Comparison of ENCODE assay signal across 21 cellular contexts in the genomic region with DNA sequence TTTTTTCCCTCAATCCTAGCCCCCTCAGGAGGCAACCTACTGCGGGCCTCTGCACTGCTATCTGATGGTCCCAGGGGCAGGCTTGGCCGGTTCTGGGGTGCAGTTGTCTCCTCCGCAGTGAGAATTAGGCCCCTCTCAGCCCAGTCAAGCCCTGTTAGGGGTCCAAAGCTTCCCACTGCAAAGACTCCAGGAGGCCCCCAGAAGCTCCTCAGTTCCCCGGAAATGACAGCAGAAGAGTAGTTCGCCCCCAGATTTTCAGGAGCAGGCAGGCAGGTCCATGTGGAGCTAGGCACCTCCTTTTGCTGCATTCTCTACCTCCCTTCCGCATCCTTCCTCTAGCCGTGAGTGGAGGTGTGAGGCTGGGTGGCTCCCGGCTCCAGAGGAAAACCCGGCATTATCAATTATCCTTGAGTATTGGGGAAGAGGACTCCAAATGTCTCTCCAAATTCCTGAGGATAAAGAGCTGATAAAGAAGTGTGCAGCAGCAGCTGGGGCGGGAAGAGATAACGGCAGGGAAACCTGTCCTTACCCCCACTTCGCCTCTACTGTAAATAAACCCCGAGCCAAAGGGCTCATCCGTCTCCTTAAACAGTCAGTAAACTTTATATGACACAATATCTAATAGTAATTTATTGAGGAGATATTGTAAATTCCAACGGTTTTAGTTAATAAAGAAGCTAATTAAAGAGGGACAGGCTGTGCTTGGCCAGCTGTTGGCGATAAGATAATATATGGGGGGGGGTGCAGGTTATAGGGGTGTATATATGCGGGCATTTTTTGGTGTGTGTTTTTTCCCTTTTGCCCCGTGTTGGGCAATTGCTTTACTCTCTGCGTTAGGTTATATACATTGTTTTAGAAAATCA. TPM values are rescaled to one million over a fixed set of nuclear protein-coding genes. Genes with fewer than 3 reads are reported as not detected.
DNase-seq lines count a peak whose midpoint lies in the region; ATAC-seq, FAIRE-seq and TF ChIP-seq lines count a peak whose summit lies in the region.
"Had no signal": no experiment of that assay in that cellular context is flagged by ENCODE, and none has a peak within 500 bp of the region (broad histone marks: within the 10 kb centered on the region; RNA-seq: fewer than 3 reads in every experiment).

No MANE protein-coding gene starts in this region.

- H3K27me3 Mint-ChIP-seq in memory B cell = peaks cover 37% of the 10 kb centered on the region

- H3K4me1 Mint-ChIP-seq in memory B cell = peaks cover 15% of the 10 kb centered on the region
- H3K4me1 Mint-ChIP-seq: brain had no signal

- DNase-seq in HepG2 (ENCODE audit: low spot score) = no peak
- DNase-seq in right lobe of liver = no peak
- no peak for DNase-seq in PC-9
- no peak for DNase-seq in memory B cell (ENCODE audit: low spot score in 2 of 2)
- DNase-seq in KBM-7 = no peak
- DNase-seq in transverse colon = no peak
- DNase-seq: activated CD4-positive, alpha-beta T cell treated with anti-CD3 and anti-CD28 coated beads for 4 hours; activated naive CD8-positive, alpha-beta T cell treated with anti-CD3 and anti-CD28 coated beads, Interleukin-2, amount 50 U/mL, for 24 hours; HFFc6; left colon; NCI-H510A treated with DMSO at 0.1 percent for 48 hours; posterior cingulate gyrus; RPMI8226 had no signal

- H3K4me3 Mint-ChIP-seq in memory B cell = no peak overlapping the region
- H3K4me3 Mint-ChIP-seq: activated naive CD8-positive, alpha-beta T cell treated with anti-CD3 and anti-CD28 coated beads, Interleukin-2, amount 50 U/mL, for 24 hours; brain; HFFc6; mesothelial cell of epicardium had no signal

- H3K27ac Mint-ChIP-seq in memory B cell = peak overlapping the region; percentile 73
- H3K27ac Mint-ChIP-seq: brain, HFFc6, mesothelial cell of epicardium had no signal

- BruUV-seq in HepG2 (replicated peaks; lab: Mats Ljungman, UMichigan) (no TSS peak), PC-9 (replicated peaks; lab: Mats Ljungman, UMichigan) (no TSS peak)

- in situ Hi-C loops in HepG2 (cut with HindIII; ENCODE audit: extremely low pct_ligation_motif_present, low pct_unique_long_range_greater_than_20kb) = no loop called here
- in situ Hi-C loops in KBM-7 (cut with MboI; ENCODE audit: low pct_unique_long_range_greater_than_20kb, low sequenced_read_pairs) = no loop called here
- in situ Hi-C loops in transverse colon (cut with MboI; ENCODE audit: low pct_ligation_motif_present in 1 of 4, low pct_unique_long_range_greater_than_20kb in 1 of 4, low sequenced_read_pairs in 3 of 4) = no loop called here

- H3K27me3 ChIP-seq in HepG2 (ENCODE audit: control insufficient read depth in 1 of 2, insufficient read depth in 2 of 2, low read length in 2 of 2) = peaks cover 26 to 94% of the 10 kb centered on the region in 2 experiments
- H3K27me3 ChIP-seq in right lobe of liver = peaks cover 15 to 70% of the 10 kb centered on the region in 2 donors
- no peaks in the 10 kb centered on the region for H3K27me3 ChIP-seq in PC-9 (ENCODE audit: insufficient read depth, low read depth)
- peaks cover 100% of the 10 kb centered on the region for H3K27me3 ChIP-seq in transverse colon

- WGBS in HepG2 (ENCODE audit: low lambda C conversion rate) = 22% methylated on average over 17 of the region's 19 CpGs
- 4% methylated on average over 19 of the region's 19 CpGs for WGBS in right lobe of liver (ENCODE audit: insufficient coverage, low coverage, low lambda C conversion rate, missing lambda C conversion rate)
- WGBS in transverse colon (ENCODE audit: low coverage in 1 of 2), 2 donors = 6 to 12% methylated on average over 11 to 17 of the region's 19 CpGs

- H3K36me3 ChIP-seq in HepG2 (replicated peaks in 1 of 2; ENCODE audit: control insufficient read depth in 1 of 2, insufficient read depth in 2 of 2, low read length in 2 of 2) (no peaks in the 10 kb centered on the region), right lobe of liver (no peaks in the 10 kb centered on the region), PC-9 (ENCODE audit: low read depth) (no peaks in the 10 kb centered on the region), transverse colon (no peaks in the 10 kb centered on the region)
- H3K36me3 ChIP-seq: tibial nerve had no signal

- no peaks in the 10 kb centered on the region for H3K9me3 ChIP-seq in HepG2 (ENCODE audit: low read length)
- no peaks in the 10 kb centered on the region for H3K9me3 ChIP-seq in right lobe of liver
- no peaks in the 10 kb centered on the region for H3K9me3 ChIP-seq in PC-9 (ENCODE audit: insufficient read depth, low read depth)
- H3K9me3 ChIP-seq in transverse colon = no peaks in the 10 kb centered on the region
- H3K9me3 ChIP-seq: tibial nerve had no signal

- H4K20me1 ChIP-seq in HepG2 (ENCODE audit: insufficient read depth, low read length) (peaks cover 5% of the 10 kb centered on the region; the same call in 1 of the 2 replicates), PC-9 (ENCODE audit: insufficient read depth) (no peaks in the 10 kb centered on the region)

- no peak for TF ChIP-seq POLR2A in HepG2 (IDR thresholded peaks at IDR 0.05; ENCODE audit: insufficient read depth in 1 of 2, low read depth in 2 of 2, low read length in 2 of 2)
- no peak for TF ChIP-seq POLR2A in right lobe of liver (IDR thresholded peaks at IDR 0.05)
- no peak for TF ChIP-seq POLR2A in transverse colon (IDR thresholded peaks at IDR 0.05)

- H3K4me1 ChIP-seq in HepG2 (ENCODE audit: insufficient read depth, low read length) (peaks cover 27% of the 10 kb centered on the region), right lobe of liver (peaks cover 0 to 3% (median 0%) of the 10 kb centered on the region in 4 donors), PC-9 (replicated peaks; ENCODE audit: insufficient read depth) (peaks cover 15% of the 10 kb centered on the region), transverse colon (peaks cover 0 to 3% (median 0%) of the 10 kb centered on the region in 4 donors)

- TF ChIP-seq EP300 in HepG2 (IDR thresholded peaks at IDR 0.05; ENCODE audit: low read depth in 2 of 2, low read length in 2 of 2) = no peak
- no peak for TF ChIP-seq EP300 in HepG2 (CRISPR knock-in tag; IDR thresholded peaks at IDR 0.05; ENCODE audit: borderline replicate concordance)
- TF ChIP-seq EP300 in transverse colon (IDR thresholded peaks at IDR 0.05; ENCODE audit: low read depth) = no peak

- POLR2A ChIA-PET in HepG2 (lab: Yijun Ruan, JAX) (no interaction called here), PC-9 (lab: Charles Lee; ENCODE audit: unreplicated experiment) (no interaction called here)

- H3K9ac ChIP-seq in HepG2 (ENCODE audit: insufficient read depth, low read depth, low read length) = no peak overlapping the region

- H3K9me3 Mint-ChIP-seq in memory B cell = peaks cover 4% of the 10 kb centered on the region
- H3K9me3 Mint-ChIP-seq: activated naive CD8-positive, alpha-beta T cell treated with anti-CD3 and anti-CD28 coated beads, Interleukin-2, amount 50 U/mL, for 24 hours; HFFc6; mesothelial cell of epicardium; stimulated activated naive CD8-positive, alpha-beta T cell treated with anti-CD3 and anti-CD28 coated beads, Interleukin-15, Interleukin-2, amounts not matched to agents 100 ng/mL and 50 ng/mL, for 24 hours had no signal

- H3K27ac ChIP-seq in HepG2 (ENCODE audit: extremely low read length, insufficient read depth, low read length) (no peak overlapping the region), right lobe of liver (no peak overlapping the region), PC-9 (no peak overlapping the region), transverse colon (no peak overlapping the region)
- H3K27ac ChIP-seq: tibial nerve had no signal

- ATAC-seq in HepG2 = no peak
- ATAC-seq in right lobe of liver = no peak
- no peak for ATAC-seq in memory B cell (ENCODE audit: low read depth)
- ATAC-seq in HG02678 (IDR thresholded peaks at IDR 0.05; ENCODE audit: unreplicated experiment) = no peak
- ATAC-seq: activated naive CD8-positive, alpha-beta T cell treated with anti-CD3 and anti-CD28 coated beads, Interleukin-2, amount 50 U/mL, for 24 hours; left colon had no signal

- peaks cover 3% of the 10 kb centered on the region for H3K36me3 Mint-ChIP-seq in memory B cell
- H3K36me3 Mint-ChIP-seq: brain, mesothelial cell of epicardium had no signal

- H3K79me2 ChIP-seq in HepG2 (ENCODE audit: insufficient read depth, low read length) = no peaks in the 10 kb centered on the region
- H3K79me2 ChIP-seq in PC-9 (ENCODE audit: low read depth) = no peaks in the 10 kb centered on the region

- H3K4me2 ChIP-seq in HepG2 (ENCODE audit: low read depth, low read length) (no peak overlapping the region), PC-9 (peak overlapping the region; percentile 83)

- H3K9me2 ChIP-seq in PC-9 (ENCODE audit: insufficient read depth) = no peaks in the 10 kb centered on the region

- intact Hi-C loops in HepG2 (cut with micrococcal nuclease; ENCODE audit: unreplicated experiment) (no loop called here), right lobe of liver (cut with DNase I) (no loop called here), PC-9 (cut with micrococcal nuclease; ENCODE audit: unreplicated experiment) (loop anchor here (1.0 to 5.0 kb wide), 4 partner anchors 87 to 207 kb away; no protein-coding TSS in a partner anchor), transverse colon (cut with DNase I; ENCODE audit: low total_unique reads) (no loop called here)

- H3K4me3 ChIP-seq in HepG2 (replicated peaks in 1 of 3; ENCODE audit: insufficient read depth in 1 of 3, low read depth in 2 of 3, low read length in 3 of 3) = no peak overlapping the region
- H3K4me3 ChIP-seq in right lobe of liver = no peak overlapping the region
- peak overlapping the region; percentile 54 for H3K4me3 ChIP-seq in PC-9
- H3K4me3 ChIP-seq in transverse colon = no peak overlapping the region

- no peak for FAIRE-seq in HepG2 (lab: Jason Lieb, UNC)
- FAIRE-seq: TTC549 had no signal

- H2AFZ ChIP-seq in HepG2 (ENCODE audit: low read length) = no peak overlapping the region
- H2AFZ ChIP-seq in PC-9 = no peak overlapping the region

- TF ChIP-seq CTCF in HepG2 (CRISPR knock-in tag; IDR thresholded peaks at IDR 0.05) = no peak
- no peak for TF ChIP-seq CTCF in right lobe of liver (IDR thresholded peaks at IDR 0.05)
- TF ChIP-seq CTCF in PC-9 (conservative IDR thresholded peaks at IDR 0.05) = no peak
- TF ChIP-seq CTCF in transverse colon (IDR thresholded peaks at IDR 0.05) = no peak

- CTCF ChIA-PET in HepG2 (lab: Yijun Ruan, JAX; ENCODE audit: low intra/inter-chr PET ratio, low total read pairs) (no interaction called here), PC-9 (lab: Charles Lee) (interaction anchor here (0.6 kb wide), 1 partner anchor 150 kb away, joined by 9 read pairs; no protein-coding TSS in a partner anchor)

- peaks cover 14% of the 10 kb centered on the region; the same call in 1 of the 2 replicates for H3F3A ChIP-seq in PC-9 (ENCODE audit: insufficient read depth, low read depth)

- TF ChIP-seq RAD21 in HepG2 (CRISPR knock-in tag; IDR thresholded peaks at IDR 0.05) = no peak

RNA-seq across cellular contexts. Expression of gene HOXC12, which starts 0.6 kb away (rescaled TPM):
- not detected in 2 replicates for total RNA-seq in HepG2 (2016; rRNA removed; fragmentation: Illumina TruSeq; extraction: Trizol)
- total RNA-seq in HepG2 (2016; cell fraction: cytosol; rRNA removed; fragmentation: Illumina TruSeq; extraction: Trizol; ENCODE audit: low read depth) = not detected in 2 replicates
- not detected in 2 replicates for total RNA-seq in HepG2 (2016; cell fraction: insoluble cytoplasmic fraction; rRNA removed; fragmentation: Illumina TruSeq; extraction: Trizol)
- total RNA-seq in HepG2 (2016; cell fraction: membrane; rRNA removed; fragmentation: Illumina TruSeq; extraction: Trizol) = not detected in 2 replicates
- not detected in 2 replicates for total RNA-seq in HepG2 (2016; cell fraction: nucleus; rRNA removed; fragmentation: Illumina TruSeq; extraction: Trizol)
- not detected in 2 replicates for polyA plus RNA-seq in HepG2 (2011; rRNA removed)
- polyA plus RNA-seq in HepG2 (2011; cell fraction: cytosol; rRNA removed) = not detected in 2 replicates
- polyA plus RNA-seq in HepG2 (2011; cell fraction: nucleus; rRNA removed) = not detected in 2 replicates
- polyA plus RNA-seq in HepG2 (2012) = not detected in 2 replicates
- polyA plus RNA-seq in HepG2 (2016; cell fraction: cytosol; fragmentation: Illumina TruSeq; extraction: Trizol; ENCODE audit: low read depth) = not detected in 2 replicates
- not detected in 2 replicates for polyA plus RNA-seq in HepG2 (2016; cell fraction: insoluble cytoplasmic fraction; fragmentation: Illumina TruSeq; extraction: Trizol; ENCODE audit: low read depth)
- polyA plus RNA-seq in HepG2 (2016; cell fraction: membrane; fragmentation: Illumina TruSeq; extraction: Trizol; ENCODE audit: low read depth) = not detected in 2 replicates
- polyA plus RNA-seq in HepG2 (2016; cell fraction: nucleus; fragmentation: Illumina TruSeq; extraction: Trizol; ENCODE audit: insufficient read depth, low read depth) = not detected in 2 replicates
- polyA minus RNA-seq in HepG2 (2011; rRNA and poly(A)+ RNA removed; ENCODE audit: low replicate concordance) = not detected in 2 replicates
- polyA minus RNA-seq in HepG2 (2011; cell fraction: cytosol; rRNA and poly(A)+ RNA removed) = not detected in 2 replicates
- polyA minus RNA-seq in HepG2 (2011; cell fraction: nucleus; rRNA and poly(A)+ RNA removed) = not detected in 2 replicates
- total RNA-seq in right lobe of liver = not detected
- total RNA-seq in PC-9 (2021) = 0.24 and 0.28 TPM in 2 replicates
- total RNA-seq in transverse colon = not detected
- total RNA-seq: HFFc6, left colon, mesothelial cell of epicardium, skeletal muscle tissue had no signal
- polyA plus RNA-seq: neural cell had no signal

RNA-seq across cellular contexts. Expression of gene HOXC13, which starts 15.4 kb away (rescaled TPM):
- total RNA-seq in HepG2 (2016; rRNA removed; fragmentation: Illumina TruSeq; extraction: Trizol) (0.07 TPM in 2 replicates), right lobe of liver (not detected), PC-9 (2021) (1.5 and 1.8 TPM in 2 replicates), transverse colon (not detected)
- total RNA-seq in HepG2 (2016; cell fraction: cytosol; rRNA removed; fragmentation: Illumina TruSeq; extraction: Trizol; ENCODE audit: low read depth) = not detected in 2 replicates
- not detected in 2 replicates for total RNA-seq in HepG2 (2016; cell fraction: insoluble cytoplasmic fraction; rRNA removed; fragmentation: Illumina TruSeq; extraction: Trizol)
- total RNA-seq in HepG2 (2016; cell fraction: membrane; rRNA removed; fragmentation: Illumina TruSeq; extraction: Trizol) = 0.10 TPM in 1 of 2 replicates, not detected in the other
- not detected in 2 replicates for total RNA-seq in HepG2 (2016; cell fraction: nucleus; rRNA removed; fragmentation: Illumina TruSeq; extraction: Trizol)
- polyA plus RNA-seq in HepG2 (2011; rRNA removed) = not detected in 2 replicates
- polyA plus RNA-seq in HepG2 (2011; cell fraction: cytosol; rRNA removed) = not detected in 2 replicates
- polyA plus RNA-seq in HepG2 (2011; cell fraction: nucleus; rRNA removed) = not detected in 2 replicates
- not detected in 2 replicates for polyA plus RNA-seq in HepG2 (2012)
- not detected in 2 replicates for polyA plus RNA-seq in HepG2 (2016; cell fraction: cytosol; fragmentation: Illumina TruSeq; extraction: Trizol; ENCODE audit: low read depth)
- polyA plus RNA-seq in HepG2 (2016; cell fraction: insoluble cytoplasmic fraction; fragmentation: Illumina TruSeq; extraction: Trizol; ENCODE audit: low read depth) = not detected in 2 replicates
- polyA plus RNA-seq in HepG2 (2016; cell fraction: membrane; fragmentation: Illumina TruSeq; extraction: Trizol; ENCODE audit: low read depth) = not detected in 2 replicates
- polyA plus RNA-seq in HepG2 (2016; cell fraction: nucleus; fragmentation: Illumina TruSeq; extraction: Trizol; ENCODE audit: insufficient read depth, low read depth) = not detected in 2 replicates
- polyA minus RNA-seq in HepG2 (2011; rRNA and poly(A)+ RNA removed; ENCODE audit: low replicate concordance) = 0.10 and 9.6 TPM in 2 replicates
- polyA minus RNA-seq in HepG2 (2011; cell fraction: cytosol; rRNA and poly(A)+ RNA removed) = not detected in 2 replicates
- not detected in 2 replicates for polyA minus RNA-seq in HepG2 (2011; cell fraction: nucleus; rRNA and poly(A)+ RNA removed)
- total RNA-seq: HFFc6, left colon, skeletal muscle tissue, tibial nerve had no signal
- polyA plus RNA-seq: neural cell had no signal

RNA-seq across cellular contexts. Expression of gene HOXC11, which starts 18.9 kb away (rescaled TPM):
- total RNA-seq in HepG2 (2016; rRNA removed; fragmentation: Illumina TruSeq; extraction: Trizol) = not detected in 2 replicates
- not detected in 2 replicates for total RNA-seq in HepG2 (2016; cell fraction: cytosol; rRNA removed; fragmentation: Illumina TruSeq; extraction: Trizol; ENCODE audit: low read depth)
- total RNA-seq in HepG2 (2016; cell fraction: insoluble cytoplasmic fraction; rRNA removed; fragmentation: Illumina TruSeq; extraction: Trizol) = not detected in 2 replicates
- total RNA-seq in HepG2 (2016; cell fraction: membrane; rRNA removed; fragmentation: Illumina TruSeq; extraction: Trizol) = not detected in 2 replicates
- not detected in 2 replicates for total RNA-seq in HepG2 (2016; cell fraction: nucleus; rRNA removed; fragmentation: Illumina TruSeq; extraction: Trizol)
- polyA plus RNA-seq in HepG2 (2011; rRNA removed) = not detected in 2 replicates
- not detected in 2 replicates for polyA plus RNA-seq in HepG2 (2011; cell fraction: cytosol; rRNA removed)
- polyA plus RNA-seq in HepG2 (2011; cell fraction: nucleus; rRNA removed) = not detected in 2 replicates
- not detected in 2 replicates for polyA plus RNA-seq in HepG2 (2012)
- polyA plus RNA-seq in HepG2 (2016; cell fraction: cytosol; fragmentation: Illumina TruSeq; extraction: Trizol; ENCODE audit: low read depth) = not detected in 2 replicates
- polyA plus RNA-seq in HepG2 (2016; cell fraction: insoluble cytoplasmic fraction; fragmentation: Illumina TruSeq; extraction: Trizol; ENCODE audit: low read depth) = not detected in 2 replicates
- not detected in 2 replicates for polyA plus RNA-seq in HepG2 (2016; cell fraction: membrane; fragmentation: Illumina TruSeq; extraction: Trizol; ENCODE audit: low read depth)
- polyA plus RNA-seq in HepG2 (2016; cell fraction: nucleus; fragmentation: Illumina TruSeq; extraction: Trizol; ENCODE audit: insufficient read depth, low read depth) = not detected in 2 replicates
- polyA minus RNA-seq in HepG2 (2011; rRNA and poly(A)+ RNA removed; ENCODE audit: low replicate concordance) = 8.8 TPM in 1 of 2 replicates, not detected in the other
- polyA minus RNA-seq in HepG2 (2011; cell fraction: cytosol; rRNA and poly(A)+ RNA removed) = 0.30 TPM in 1 of 2 replicates, not detected in the other
- polyA minus RNA-seq in HepG2 (2011; cell fraction: nucleus; rRNA and poly(A)+ RNA removed) = 0.13 TPM in 1 of 2 replicates, not detected in the other
- not detected for total RNA-seq in right lobe of liver
- total RNA-seq in PC-9 (2021) = 2.4 and 2.9 TPM in 2 replicates
- total RNA-seq in transverse colon = not detected
- total RNA-seq: left colon had no signal
- polyA plus RNA-seq: neural cell had no signal

RNA-seq across cellular contexts. Expression of gene HOTAIR, which starts 20.7 kb away (rescaled TPM):
- total RNA-seq in HepG2 (2016; rRNA removed; fragmentation: Illumina TruSeq; extraction: Trizol) = not detected in 2 replicates
- not detected in 2 replicates for total RNA-seq in HepG2 (2016; cell fraction: cytosol; rRNA removed; fragmentation: Illumina TruSeq; extraction: Trizol; ENCODE audit: low read depth)
- total RNA-seq in HepG2 (2016; cell fraction: insoluble cytoplasmic fraction; rRNA removed; fragmentation: Illumina TruSeq; extraction: Trizol) = not detected in 2 replicates
- not detected in 2 replicates for total RNA-seq in HepG2 (2016; cell fraction: membrane; rRNA removed; fragmentation: Illumina TruSeq; extraction: Trizol)
- not detected in 2 replicates for total RNA-seq in HepG2 (2016; cell fraction: nucleus; rRNA removed; fragmentation: Illumina TruSeq; extraction: Trizol)
- not detected in 2 replicates for polyA plus RNA-seq in HepG2 (2011; rRNA removed)
- not detected in 2 replicates for polyA plus RNA-seq in HepG2 (2011; cell fraction: cytosol; rRNA removed)
- not detected in 2 replicates for polyA plus RNA-seq in HepG2 (2011; cell fraction: nucleus; rRNA removed)
- polyA plus RNA-seq in HepG2 (2012) = not detected in 2 replicates
- not detected in 2 replicates for polyA plus RNA-seq in HepG2 (2016; cell fraction: cytosol; fragmentation: Illumina TruSeq; extraction: Trizol; ENCODE audit: low read depth)
- not detected in 2 replicates for polyA plus RNA-seq in HepG2 (2016; cell fraction: insoluble cytoplasmic fraction; fragmentation: Illumina TruSeq; extraction: Trizol; ENCODE audit: low read depth)
- polyA plus RNA-seq in HepG2 (2016; cell fraction: membrane; fragmentation: Illumina TruSeq; extraction: Trizol; ENCODE audit: low read depth) = not detected in 2 replicates
- polyA plus RNA-seq in HepG2 (2016; cell fraction: nucleus; fragmentation: Illumina TruSeq; extraction: Trizol; ENCODE audit: insufficient read depth, low read depth) = not detected in 2 replicates
- polyA minus RNA-seq in HepG2 (2011; rRNA and poly(A)+ RNA removed; ENCODE audit: low replicate concordance) = 0.84 TPM in 1 of 2 replicates, not detected in the other
- polyA minus RNA-seq in HepG2 (2011; cell fraction: cytosol; rRNA and poly(A)+ RNA removed) = not detected in 2 replicates
- not detected in 2 replicates for polyA minus RNA-seq in HepG2 (2011; cell fraction: nucleus; rRNA and poly(A)+ RNA removed)
- total RNA-seq in right lobe of liver = not detected
- 7.9 and 9.2 TPM in 2 replicates for total RNA-seq in PC-9 (2021)
- not detected for total RNA-seq in transverse colon
- total RNA-seq: left colon had no signal
- polyA plus RNA-seq: neural cell had no signal

RNA-seq across cellular contexts. Expression of gene HOXC10, which starts 30.9 kb away (rescaled TPM):
- not detected in 2 replicates for total RNA-seq in HepG2 (2016; rRNA removed; fragmentation: Illumina TruSeq; extraction: Trizol)
- total RNA-seq in HepG2 (2016; cell fraction: cytosol; rRNA removed; fragmentation: Illumina TruSeq; extraction: Trizol; ENCODE audit: low read depth) = not detected in 2 replicates
- total RNA-seq in HepG2 (2016; cell fraction: insoluble cytoplasmic fraction; rRNA removed; fragmentation: Illumina TruSeq; extraction: Trizol) = not detected in 2 replicates
- total RNA-seq in HepG2 (2016; cell fraction: membrane; rRNA removed; fragmentation: Illumina TruSeq; extraction: Trizol) = not detected in 2 replicates
- total RNA-seq in HepG2 (2016; cell fraction: nucleus; rRNA removed; fragmentation: Illumina TruSeq; extraction: Trizol) = not detected in 2 replicates
- polyA plus RNA-seq in HepG2 (2011; rRNA removed) = not detected in 2 replicates
- 0.17 TPM in 1 of 2 replicates, not detected in the other for polyA plus RNA-seq in HepG2 (2011; cell fraction: cytosol; rRNA removed)
- not detected in 2 replicates for polyA plus RNA-seq in HepG2 (2011; cell fraction: nucleus; rRNA removed)
- polyA plus RNA-seq in HepG2 (2012) = 0.35 TPM in 1 of 2 replicates, not detected in the other
- not detected in 2 replicates for polyA plus RNA-seq in HepG2 (2016; cell fraction: cytosol; fragmentation: Illumina TruSeq; extraction: Trizol; ENCODE audit: low read depth)
- polyA plus RNA-seq in HepG2 (2016; cell fraction: insoluble cytoplasmic fraction; fragmentation: Illumina TruSeq; extraction: Trizol; ENCODE audit: low read depth) = 0.19 TPM in 1 of 2 replicates, not detected in the other
- not detected in 2 replicates for polyA plus RNA-seq in HepG2 (2016; cell fraction: membrane; fragmentation: Illumina TruSeq; extraction: Trizol; ENCODE audit: low read depth)
- polyA plus RNA-seq in HepG2 (2016; cell fraction: nucleus; fragmentation: Illumina TruSeq; extraction: Trizol; ENCODE audit: insufficient read depth, low read depth) = not detected in 2 replicates
- polyA minus RNA-seq in HepG2 (2011; rRNA and poly(A)+ RNA removed; ENCODE audit: low replicate concordance) = 19.2 TPM in 1 of 2 replicates, not detected in the other
- not detected in 2 replicates for polyA minus RNA-seq in HepG2 (2011; cell fraction: cytosol; rRNA and poly(A)+ RNA removed)
- polyA minus RNA-seq in HepG2 (2011; cell fraction: nucleus; rRNA and poly(A)+ RNA removed) = 0.26 TPM in 1 of 2 replicates, not detected in the other
- not detected for total RNA-seq in right lobe of liver
- total RNA-seq in PC-9 (2021) = 1.1 and 1.4 TPM in 2 replicates
- total RNA-seq in transverse colon = not detected
- total RNA-seq: left colon had no signal
- polyA plus RNA-seq: neural cell had no signal
